ENCODE assay signal across 27 cellular contexts in genomic region chr5:110108520-110108919, GRCh38.
DNase-seq lines count a peak whose midpoint lies in the region; ATAC-seq, FAIRE-seq and TF ChIP-seq lines count a peak whose summit lies in the region.
"Had no signal": no experiment of that assay in that cellular context is flagged by ENCODE, and none has a peak within 500 bp of the region (broad histone marks: within the 10 kb centered on the region; RNA-seq: fewer than 3 reads in every experiment).

No MANE protein-coding gene starts in this region.

- no peak overlapping the region for H3K14ac ChIP-seq in H1 (ENCODE audit: insufficient read length)

- peak overlapping the region; percentile 53 for H3K27ac Mint-ChIP-seq in activated naive CD4-positive, alpha-beta T cell treated with anti-CD3 and anti-CD28 coated beads, Interleukin-2, amount 50 U/mL, for 24 hours
- no peak overlapping the region for H3K27ac Mint-ChIP-seq in activated CD4-positive, alpha-beta memory T cell treated with anti-CD3 and anti-CD28 coated beads, Interleukin-2, amount 10 ng/mL, durations not matched to agents 7 days and 5 days
- H3K27ac Mint-ChIP-seq: CD14-positive monocyte; CD4-positive, alpha-beta T cell; CD8-positive, alpha-beta memory T cell; HFFc6 had no signal

- H3K79me2 ChIP-seq in H1 (ENCODE audit: control insufficient read depth in 1 of 2, insufficient read depth in 2 of 2, low read length in 2 of 2): no peaks in the 10 kb centered on the region

- WGBS in H1 (ENCODE audit: extremely low coverage in 1 of 2, insufficient coverage in 1 of 2, insufficient read length in 1 of 2, insufficient replicate concordance in 2 of 2, low coverage in 1 of 2, low lambda C conversion rate in 2 of 2, missing lambda C conversion rate in 1 of 2), 2 experiments: 90% methylated on average over 4 of the region's 4 CpGs; no CpG with 5 or more reads in 1 of the 2 experiments

- H2BK12ac ChIP-seq in H1 (ENCODE audit: low read depth, low read length): no peak overlapping the region

- H3K4me3 ChIP-seq in HEK293 (ENCODE audit: low read depth, low read length): no peak overlapping the region
- no peak overlapping the region for H3K4me3 ChIP-seq in H1 (ENCODE audit: extremely low read depth in 1 of 4, insufficient read depth in 2 of 4, low read depth in 3 of 4, low read length in 4 of 4)
- peak overlapping the region; percentile 40 for H3K4me3 ChIP-seq in thoracic aorta
- H3K4me3 ChIP-seq: A549; BLaER1 treated with 17β-estradiol and CSF1 and Interleukin-3, amounts not matched to agents 10 nM and 100 nM had no signal

- H3K56ac ChIP-seq in H1 (replicated peaks; ENCODE audit: insufficient read length, low read depth, low read length): no peak overlapping the region

- no peak overlapping the region for H2AK5ac ChIP-seq in H1 (ENCODE audit: low read depth, low read length)

- H3K4me3 Mint-ChIP-seq in activated naive CD4-positive, alpha-beta T cell treated with anti-CD3 and anti-CD28 coated beads, Interleukin-2, amount 50 U/mL, for 24 hours: no peak overlapping the region
- H3K4me3 Mint-ChIP-seq in activated CD4-positive, alpha-beta memory T cell treated with anti-CD3 and anti-CD28 coated beads, Interleukin-2, amount 10 ng/mL, durations not matched to agents 7 days and 5 days: no peak overlapping the region
- H3K4me3 Mint-ChIP-seq: CD14-positive monocyte; CD4-positive, alpha-beta T cell; CD8-positive, alpha-beta memory T cell; H9; HFFc6 had no signal

- DNase-seq in activated naive CD4-positive, alpha-beta T cell treated with Interleukin-2 at 50 U/mL for 16 hours: no peak
- DNase-seq in H1 (ENCODE audit: low read depth in 1 of 2, low spot score in 2 of 2) (no peak), thoracic aorta (ENCODE audit: low spot score) (no peak), sciatic nerve (ENCODE audit: low spot score) (no peak)
- no peak for DNase-seq in activated CD4-positive, alpha-beta memory T cell treated with anti-CD3 and anti-CD28 coated beads, Interleukin-2, amount 10 ng/mL, durations not matched to agents 7 days and 5 days
- DNase-seq: 8988T; ACHN; AML-193; BE2C; CD4-positive, alpha-beta T cell; CD8-positive, alpha-beta memory T cell; DMS 273 treated with DMSO at 0.1 percent for 48 hours; DMS79; EL; GF-D8; H9; HFFc6 had no signal

- TF ChIP-seq EP300 in H1 (IDR thresholded peaks at IDR 0.05; ENCODE audit: borderline replicate concordance in 1 of 2, low read depth in 2 of 2, low read length in 2 of 2): no peak

- H4K20me1 ChIP-seq in H1 (replicated peaks in 1 of 2; ENCODE audit: control insufficient read depth in 1 of 2, insufficient read depth in 2 of 2, low read length in 2 of 2): no peaks in the 10 kb centered on the region
- H4K20me1 ChIP-seq: BLaER1 treated with 17β-estradiol and CSF1 and Interleukin-3, amounts not matched to agents 10 nM and 100 nM had no signal

- no peak for TF ChIP-seq POLR2A in H1 (IDR thresholded peaks at IDR 0.05; ENCODE audit: control extremely low read depth in 1 of 2, low read depth in 2 of 2, low read length in 2 of 2)

- POLR2A ChIA-PET in HEK293 (lab: Yijun Ruan, JAX) (no interaction called here), H1 (lab: Charles Lee; ENCODE audit: partially characterized antibody) (no interaction called here)
- POLR2A ChIA-PET in activated CD4-positive, alpha-beta memory T cell treated with anti-CD3 and anti-CD28 coated beads, Interleukin-2, amount 10 ng/mL, durations not matched to agents 7 days and 5 days (lab: Charles Lee): no interaction called here

- no peak overlapping the region for H4K8ac ChIP-seq in H1 (ENCODE audit: extremely low read depth, insufficient read depth, low read length)

- H3K79me1 ChIP-seq in H1 (ENCODE audit: low read depth, low read length): no peaks in the 10 kb centered on the region

- TF ChIP-seq RAD21 in H1 (IDR thresholded peaks at IDR 0.05 in 1 of 2, conservative IDR thresholded peaks at IDR 0.05 in 1 of 2; ENCODE audit: low read depth in 2 of 2, low read length in 2 of 2): no peak

- H3K4me1 ChIP-seq in HEK293 (ENCODE audit: control insufficient read depth, insufficient read depth, low read length) (0 out of 2 replicates have a peak, but pooled peaks cover 2% of the 10 kb centered on the region), H1 (replicated peaks in 1 of 4; ENCODE audit: control insufficient read depth in 3 of 4, insufficient read depth in 4 of 4, low read length in 3 of 4) (no peaks in the 10 kb centered on the region), thoracic aorta (ENCODE audit: control insufficient read depth in 1 of 2, low read depth in 2 of 2) (peaks cover 13 to 29% of the 10 kb centered on the region in 2 donors)
- H3K4me1 ChIP-seq: A549, BE2C had no signal

- H4K5ac ChIP-seq in H1 (ENCODE audit: insufficient read length, low read depth, low read length): no peak overlapping the region

- H2BK15ac ChIP-seq in H1 (ENCODE audit: low read length): no peak overlapping the region

- no peak overlapping the region for H2AFZ ChIP-seq in H1 (ENCODE audit: low read length)

- no peaks in the 10 kb centered on the region for H3K36me3 Mint-ChIP-seq in activated naive CD4-positive, alpha-beta T cell treated with anti-CD3 and anti-CD28 coated beads, Interleukin-2, amount 50 U/mL, for 24 hours
- H3K36me3 Mint-ChIP-seq in activated CD4-positive, alpha-beta memory T cell treated with anti-CD3 and anti-CD28 coated beads, Interleukin-2, amount 10 ng/mL, durations not matched to agents 7 days and 5 days (ENCODE audit: low read depth): no peaks in the 10 kb centered on the region
- H3K36me3 Mint-ChIP-seq: CD14-positive monocyte; CD8-positive, alpha-beta memory T cell had no signal

- CTCF ChIA-PET in HEK293 (lab: Yijun Ruan, JAX): no interaction called here
- CTCF ChIA-PET in H1 (lab: Charles Lee; ENCODE audit: partially characterized antibody): interaction anchor here (0.7 to 1.3 kb wide), 2 partner anchors 64 to 860 kb away, joined by 3 to 4 read pairs; no protein-coding TSS in a partner anchor
- CTCF ChIA-PET in activated CD4-positive, alpha-beta memory T cell treated with anti-CD3 and anti-CD28 coated beads, Interleukin-2, amount 10 ng/mL, durations not matched to agents 7 days and 5 days (lab: Charles Lee): no interaction called here

- no peak overlapping the region for H4K91ac ChIP-seq in H1 (replicated peaks; ENCODE audit: insufficient read length, low read length)

- FAIRE-seq in H1 (lab: Jason Lieb, UNC): no peak
- FAIRE-seq: A549, D721Med, GM12891, GM18507 had no signal

- no peaks in the 10 kb centered on the region for H3K27me3 Mint-ChIP-seq in activated naive CD4-positive, alpha-beta T cell treated with anti-CD3 and anti-CD28 coated beads, Interleukin-2, amount 50 U/mL, for 24 hours
- H3K27me3 Mint-ChIP-seq in activated CD4-positive, alpha-beta memory T cell treated with anti-CD3 and anti-CD28 coated beads, Interleukin-2, amount 10 ng/mL, durations not matched to agents 7 days and 5 days: peaks cover 1% of the 10 kb centered on the region

- H3K4ac ChIP-seq in H1 (replicated peaks; ENCODE audit: insufficient read length, low read depth, low read length): no peak overlapping the region

- H2BK5ac ChIP-seq in H1 (ENCODE audit: low read depth, low read length): no peak overlapping the region

- H3K27me3 ChIP-seq in H1 (replicated peaks in 1 of 4; ENCODE audit: control insufficient read depth in 3 of 4, extremely low read depth in 1 of 4, insufficient read depth in 3 of 4, low read length in 3 of 4): no peaks in the 10 kb centered on the region
- H3K27me3 ChIP-seq in thoracic aorta (replicated peaks; ENCODE audit: insufficient read depth): no peaks in the 10 kb centered on the region
- H3K27me3 ChIP-seq: BLaER1 treated with 17β-estradiol and CSF1 and Interleukin-3, amounts not matched to agents 10 nM and 100 nM had no signal

- H3K9me3 ChIP-seq in HEK293 (ENCODE audit: control insufficient read depth, insufficient read depth, low read depth, low read length) (no peaks in the 10 kb centered on the region), H1 (ENCODE audit: insufficient read depth in 2 of 2, low read depth in 1 of 2, low read length in 1 of 2) (no peaks in the 10 kb centered on the region), thoracic aorta (no peaks in the 10 kb centered on the region)
- H3K9me3 ChIP-seq: A549; BE2C; BLaER1 treated with 17β-estradiol and CSF1 and Interleukin-3, amounts not matched to agents 10 nM and 100 nM had no signal

- H3K36me3 ChIP-seq in HEK293 (ENCODE audit: control insufficient read depth in 2 of 2, insufficient read depth in 1 of 2, low read length in 2 of 2) (no peaks in the 10 kb centered on the region), H1 (ENCODE audit: control insufficient read depth in 2 of 4, insufficient read depth in 4 of 4, low read length in 3 of 4) (no peaks in the 10 kb centered on the region), thoracic aorta (no peaks in the 10 kb centered on the region)
- H3K36me3 ChIP-seq: BE2C; BLaER1 treated with 17β-estradiol and CSF1 and Interleukin-3, amounts not matched to agents 10 nM and 100 nM had no signal

- H3K9me3 Mint-ChIP-seq in activated naive CD4-positive, alpha-beta T cell treated with anti-CD3 and anti-CD28 coated beads, Interleukin-2, amount 50 U/mL, for 24 hours: no peaks in the 10 kb centered on the region
- H3K9me3 Mint-ChIP-seq in activated CD4-positive, alpha-beta memory T cell treated with anti-CD3 and anti-CD28 coated beads, Interleukin-2, amount 10 ng/mL, durations not matched to agents 7 days and 5 days: no peaks in the 10 kb centered on the region
- H3K9me3 Mint-ChIP-seq: CD4-positive, alpha-beta T cell; CD8-positive, alpha-beta memory T cell; H9; HFFc6 had no signal

- ATAC-seq in thoracic aorta (ENCODE audit: insufficient number of reproducible peaks, low FRiP score, low read depth) (no peak), sciatic nerve (no peak), HG03280 (IDR thresholded peaks at IDR 0.05; ENCODE audit: unreplicated experiment) (no peak)
- ATAC-seq: A549, HCT116 had no signal

- intact Hi-C loops in sciatic nerve (cut with DNase I): no loop called here

- H3K9ac ChIP-seq in H1 (replicated peaks in 1 of 4; ENCODE audit: extremely low read depth in 1 of 4, low read depth in 3 of 4, low read length in 3 of 4): no peak overlapping the region
- H3K9ac ChIP-seq: BLaER1 treated with 17β-estradiol and CSF1 and Interleukin-3, amounts not matched to agents 10 nM and 100 nM had no signal

- H3K4me2 ChIP-seq in H1 (ENCODE audit: insufficient read depth in 1 of 2, low read depth in 2 of 2, low read length in 2 of 2): no peak overlapping the region
- H3K4me2 ChIP-seq: A549; BLaER1 treated with 17β-estradiol and CSF1 and Interleukin-3, amounts not matched to agents 10 nM and 100 nM had no signal

- no peak overlapping the region for H3K27ac ChIP-seq in HEK293 (ENCODE audit: extremely low read depth, low read depth, low read length)
- no peak overlapping the region for H3K27ac ChIP-seq in H1 (ENCODE audit: low read depth, low read length)
- peak overlapping the region in 1 of 2 donors; percentile 37 for H3K27ac ChIP-seq in thoracic aorta
- H3K27ac ChIP-seq: A549; BLaER1 treated with 17β-estradiol and CSF1 and Interleukin-3, amounts not matched to agents 10 nM and 100 nM had no signal

- H2BK120ac ChIP-seq in H1 (replicated peaks; ENCODE audit: low read depth, low read length): no peak overlapping the region

- TF ChIP-seq CTCF in HEK293 (tag by site-specific recombination; IDR thresholded peaks at IDR 0.05) (no peak), H1 (IDR thresholded peaks at IDR 0.05; ENCODE audit: control extremely low read depth in 1 of 3, insufficient read depth in 1 of 3, low read depth in 1 of 3, low read length in 3 of 3) (no peak), thoracic aorta (IDR thresholded peaks at IDR 0.05) (no peak)

- H3K18ac ChIP-seq in H1 (ENCODE audit: extremely low read depth, low read length): no peak overlapping the region

- H3K4me1 Mint-ChIP-seq in activated naive CD4-positive, alpha-beta T cell treated with anti-CD3 and anti-CD28 coated beads, Interleukin-2, amount 50 U/mL, for 24 hours: peaks cover 38% of the 10 kb centered on the region
- peaks cover 11% of the 10 kb centered on the region for H3K4me1 Mint-ChIP-seq in activated CD4-positive, alpha-beta memory T cell treated with anti-CD3 and anti-CD28 coated beads, Interleukin-2, amount 10 ng/mL, durations not matched to agents 7 days and 5 days
- H3K4me1 Mint-ChIP-seq: CD14-positive monocyte had no signal

- H3K23ac ChIP-seq in H1 (ENCODE audit: insufficient read length): no peak overlapping the region

- H2BK20ac ChIP-seq in H1 (ENCODE audit: low read length): no peak overlapping the region

- H3K23me2 ChIP-seq in H1 (ENCODE audit: low read depth, low read length): no peaks in the 10 kb centered on the region; the same call in 1 of the 2 replicates
